Comparison of ENCODE assay signal across 27 cellular contexts in the genomic region with DNA sequence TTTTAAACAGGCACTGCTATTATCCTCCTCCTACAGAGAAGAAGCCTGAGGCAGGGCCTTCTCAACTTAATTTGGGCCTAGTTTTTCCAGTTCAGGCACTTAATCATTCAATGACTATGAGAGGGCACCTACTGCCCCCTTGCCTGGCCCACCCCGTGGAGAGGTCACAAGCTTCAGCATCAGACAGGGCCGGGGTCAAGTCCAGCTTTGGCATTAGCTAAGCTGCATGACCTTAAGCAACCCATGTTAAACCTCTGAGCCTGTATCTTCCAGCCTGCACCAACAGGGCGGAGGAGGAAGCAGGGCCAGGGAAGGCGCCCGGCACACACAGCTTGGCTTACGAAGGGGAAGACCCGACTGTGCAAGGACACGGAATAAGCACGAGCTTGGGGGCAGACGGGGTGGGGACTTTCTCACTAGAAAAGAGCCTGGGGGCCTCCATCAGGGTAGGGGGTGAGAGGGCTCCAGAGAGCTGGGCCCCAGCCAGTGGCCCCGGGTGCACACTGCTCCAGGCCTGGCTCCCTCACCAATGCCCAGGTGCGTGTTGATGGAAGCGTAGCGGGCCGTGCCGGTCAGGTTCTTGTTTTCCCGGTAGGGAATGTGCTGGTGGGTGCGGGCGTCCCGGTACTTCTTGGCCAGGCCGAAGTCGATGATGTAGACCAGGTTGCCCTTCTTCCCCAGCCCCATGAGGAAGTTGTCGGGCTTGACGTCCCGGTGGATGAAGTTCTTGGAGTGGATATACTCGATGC. TPM values are rescaled to one million over a fixed set of nuclear protein-coding genes. Genes with fewer than 3 reads are reported as not detected.
DNase-seq lines count a peak whose midpoint lies in the region; ATAC-seq and TF ChIP-seq lines count a peak whose summit lies in the region.
"Had no signal": no experiment of that assay in that cellular context is flagged by ENCODE, and none has a peak within 500 bp of the region (broad histone marks: within the 10 kb centered on the region; RNA-seq: fewer than 3 reads in every experiment).

No MANE protein-coding gene starts in this region.

- DNase-seq in PC-3 (no peak), breast epithelium (ENCODE audit: low spot score in 2 of 2) (no peak), left colon (no peak), hepatocyte (ENCODE audit: low spot score) (no peak)
- DNase-seq in stimulated activated CD4-positive, alpha-beta T cell treated with anti-CD3 and anti-CD28 coated beads, Interleukin-12 subunit alpha, Interleukin-12 subunit beta, amount 100 ng/mL, for 4 hours: no peak
- no peak for DNase-seq in activated CD8-positive, alpha-beta T cell treated with anti-CD3 and anti-CD28 coated beads for 36 hours
- DNase-seq: activated CD4-positive, CD25-positive, alpha-beta regulatory T cell treated with anti-CD3 and anti-CD28 coated beads, Interleukin-2, amount 50 U/mL, for 72 hours; activated naive CD4-positive, alpha-beta T cell treated with anti-CD3 and anti-CD28 coated beads, Interleukin-2, amount 10 ng/mL, durations not matched to agents 7 days and 5 days; activated T-cell treated with anti-CD3 and anti-CD28 coated beads, Interleukin-2, amount 50 U/mL, for 72 hours; amygdala; caudate nucleus; CD8-positive, alpha-beta T cell; DMS53; erythroblast; gastrocnemius medialis; natural killer cell; NCI-H1048; NCI-H1930; NCI-H2227 treated with DMSO at 0.1 percent for 48 hours; SIG-M5; small intestine; stimulated activated CD4-positive, alpha-beta T cell treated with anti-CD3 and anti-CD28 coated beads, Interleukin-2, amount 100 ng/mL, for 48 hours; stimulated activated naive CD8-positive, alpha-beta T cell treated with anti-CD3 and anti-CD28 coated beads, Interleukin-15, Interleukin-2, amounts not matched to agents 100 U/mL and 50 U/mL, for 24 hours had no signal

- H3K4me2 ChIP-seq in PC-3 (ENCODE audit: low read length): peak overlapping the region; percentile 56; the same call in 1 of the 2 replicates
- H3K4me2 ChIP-seq in hepatocyte: no peak overlapping the region

- H3K4me3 ChIP-seq in PC-3 (ENCODE audit: low read length): no peak overlapping the region
- H3K4me3 ChIP-seq in breast epithelium: no peak overlapping the region
- H3K4me3 ChIP-seq in skin epidermis: no peak overlapping the region
- H3K4me3 ChIP-seq in hepatocyte: no peak overlapping the region
- H3K4me3 ChIP-seq: gastrocnemius medialis, prostate gland, thyroid gland had no signal

- H3K4me1 Mint-ChIP-seq in activated CD8-positive, alpha-beta T cell treated with anti-CD3 and anti-CD28 coated beads for 36 hours (ENCODE audit: low read depth): peaks cover 6% of the 10 kb centered on the region

- H3K27ac ChIP-seq in PC-3 (ENCODE audit: low read length) (peak overlapping the region; percentile 99), breast epithelium (peak overlapping the region; percentile 97), skin epidermis (peak overlapping the region in 16 of 21 experiments; percentile 0 to 80 (median 52)), hepatocyte (no peak overlapping the region)
- H3K27ac ChIP-seq: gastrocnemius medialis, prostate gland had no signal

- no peak overlapping the region for H3K4me3 Mint-ChIP-seq in activated CD8-positive, alpha-beta T cell treated with anti-CD3 and anti-CD28 coated beads for 36 hours
- H3K4me3 Mint-ChIP-seq: activated naive CD4-positive, alpha-beta T cell treated with anti-CD3 and anti-CD28 coated beads, Interleukin-2, amount 10 ng/mL, durations not matched to agents 7 days and 5 days; activated T-cell treated with anti-CD3 and anti-CD28 coated beads, Interleukin-2, amount 50 U/mL, for 72 hours; CD8-positive, alpha-beta T cell; natural killer cell had no signal

- TF ChIP-seq POLR2A in breast epithelium (IDR thresholded peaks at IDR 0.05): no peak

- TF ChIP-seq CTCF in PC-3 (conservative IDR thresholded peaks at IDR 0.05; ENCODE audit: low read depth, low read length) (no peak), breast epithelium (IDR thresholded peaks at IDR 0.05) (no peak), hepatocyte (IDR thresholded peaks at IDR 0.05; ENCODE audit: poor library complexity) (no peak)
- no peak for TF ChIP-seq CTCF in activated CD8-positive, alpha-beta T cell treated with anti-CD3 and anti-CD28 coated beads for 36 hours (IDR thresholded peaks at IDR 0.05)

- no peaks in the 10 kb centered on the region for H3K9me2 ChIP-seq in PC-3 (replicated peaks; ENCODE audit: low read length)
- H3K9me2 ChIP-seq in hepatocyte (replicated peaks; ENCODE audit: insufficient read depth): no peaks in the 10 kb centered on the region

- H3K9me3 Mint-ChIP-seq in activated CD8-positive, alpha-beta T cell treated with anti-CD3 and anti-CD28 coated beads for 36 hours: no peaks in the 10 kb centered on the region
- H3K9me3 Mint-ChIP-seq: activated naive CD4-positive, alpha-beta T cell treated with anti-CD3 and anti-CD28 coated beads, Interleukin-2, amount 10 ng/mL, durations not matched to agents 7 days and 5 days; activated T-cell treated with anti-CD3 and anti-CD28 coated beads, Interleukin-2, amount 50 U/mL, for 72 hours; CD8-positive, alpha-beta T cell; natural killer cell had no signal

- peaks cover 3% of the 10 kb centered on the region for H3F3A ChIP-seq in PC-3 (ENCODE audit: low read length, unreplicated experiment)

- H4K20me1 ChIP-seq in PC-3 (ENCODE audit: low read length) (peaks cover 15% of the 10 kb centered on the region; the same call in 1 of the 2 replicates), hepatocyte (ENCODE audit: insufficient read depth, poor library complexity, severe bottlenecking) (peaks cover 33% of the 10 kb centered on the region)

- POLR2A ChIA-PET in PC-3 (lab: Charles Lee; ENCODE audit: unreplicated experiment): interaction anchor here (0.5 kb wide), 1 partner anchor 83 kb away, joined by 5 read pairs; no protein-coding TSS in a partner anchor
- POLR2A ChIA-PET in activated CD8-positive, alpha-beta T cell treated with anti-CD3 and anti-CD28 coated beads for 36 hours (lab: Charles Lee): no interaction called here

- peaks cover 37% of the 10 kb centered on the region for H3K36me3 Mint-ChIP-seq in activated CD8-positive, alpha-beta T cell treated with anti-CD3 and anti-CD28 coated beads for 36 hours (ENCODE audit: low read depth)
- H3K36me3 Mint-ChIP-seq: natural killer cell had no signal

- 94% methylated on average over 26 of the region's 26 CpGs for WGBS in hepatocyte (ENCODE audit: low lambda C conversion rate, missing lambda C conversion rate)

- H2AFZ ChIP-seq in PC-3 (ENCODE audit: low read length): no peak overlapping the region
- H2AFZ ChIP-seq in hepatocyte: no peak overlapping the region

- no peak overlapping the region for H3K27ac Mint-ChIP-seq in activated CD8-positive, alpha-beta T cell treated with anti-CD3 and anti-CD28 coated beads for 36 hours
- H3K27ac Mint-ChIP-seq: activated naive CD4-positive, alpha-beta T cell treated with anti-CD3 and anti-CD28 coated beads, Interleukin-2, amount 10 ng/mL, durations not matched to agents 7 days and 5 days; activated T-cell treated with anti-CD3 and anti-CD28 coated beads, Interleukin-2, amount 50 U/mL, for 72 hours; CD8-positive, alpha-beta T cell had no signal

- H3K9ac ChIP-seq in PC-3 (ENCODE audit: low read length): peak overlapping the region; percentile 84; the same call in 1 of the 2 replicates

- intact Hi-C loops in PC-3 (cut with micrococcal nuclease): no loop called here
- intact Hi-C loops in breast epithelium (cut with DNase I; ENCODE audit: low total_unique reads): no loop called here
- intact Hi-C loops in left colon (cut with DNase I, micrococcal nuclease): no loop called here
- intact Hi-C loops in activated CD8-positive, alpha-beta T cell treated with anti-CD3 and anti-CD28 coated beads for 36 hours (cut with micrococcal nuclease): no loop called here

- no peaks in the 10 kb centered on the region for H3K27me3 Mint-ChIP-seq in activated CD8-positive, alpha-beta T cell treated with anti-CD3 and anti-CD28 coated beads for 36 hours
- H3K27me3 Mint-ChIP-seq: activated naive CD4-positive, alpha-beta T cell treated with anti-CD3 and anti-CD28 coated beads, Interleukin-2, amount 10 ng/mL, durations not matched to agents 7 days and 5 days had no signal

- CTCF ChIA-PET in PC-3 (lab: Charles Lee): no interaction called here
- CTCF ChIA-PET in activated CD8-positive, alpha-beta T cell treated with anti-CD3 and anti-CD28 coated beads for 36 hours (lab: Charles Lee): no interaction called here

- H3K79me2 ChIP-seq in PC-3 (ENCODE audit: low read length) (peaks cover 46% of the 10 kb centered on the region), hepatocyte (peaks cover 60% of the 10 kb centered on the region)

- BruUV-seq in PC-3 (replicated peaks; lab: Mats Ljungman, UMichigan): no TSS peak

- H3K27me3 ChIP-seq in PC-3 (ENCODE audit: low read length) (no peaks in the 10 kb centered on the region), breast epithelium (no peaks in the 10 kb centered on the region), hepatocyte (no peaks in the 10 kb centered on the region)
- H3K27me3 ChIP-seq: gastrocnemius medialis, thyroid gland had no signal

- H3K4me1 ChIP-seq in PC-3 (ENCODE audit: insufficient read depth, low read length): peaks cover 37% of the 10 kb centered on the region
- H3K4me1 ChIP-seq in breast epithelium: peaks cover 0 to 26% of the 10 kb centered on the region in 2 donors
- H3K4me1 ChIP-seq in hepatocyte (ENCODE audit: insufficient read depth): no peaks in the 10 kb centered on the region

- H3K9me3 ChIP-seq in PC-3 (ENCODE audit: low read length) (no peaks in the 10 kb centered on the region), breast epithelium (no peaks in the 10 kb centered on the region), hepatocyte (ENCODE audit: low read depth) (no peaks in the 10 kb centered on the region)
- H3K9me3 ChIP-seq: gastrocnemius medialis, prostate gland, thyroid gland had no signal

- H3K36me3 ChIP-seq in PC-3 (ENCODE audit: low read depth, low read length) (peaks cover 72% of the 10 kb centered on the region), breast epithelium (peaks cover 3% of the 10 kb centered on the region), hepatocyte (replicated peaks; ENCODE audit: insufficient read depth, low read depth) (no peaks in the 10 kb centered on the region)

- ATAC-seq in PC-3 (no peak), left colon (peak; percentile 64), HG03342 (IDR thresholded peaks at IDR 0.05; ENCODE audit: unreplicated experiment) (no peak)
- no peak for ATAC-seq in activated CD8-positive, alpha-beta T cell treated with anti-CD3 and anti-CD28 coated beads for 36 hours
- ATAC-seq: activated T-cell treated with anti-CD3 and anti-CD28 coated beads, Interleukin-2, amount 50 U/mL, for 72 hours; CD8-positive, alpha-beta T cell; natural killer cell; stimulated activated naive CD8-positive, alpha-beta T cell treated with anti-CD3 and anti-CD28 coated beads, Interleukin-15, Interleukin-2, amounts not matched to agents 100 U/mL and 50 U/mL, for 24 hours had no signal

RNA-seq across cellular contexts. Expression of gene CSNK1E, which starts 16.9 kb away (rescaled TPM):
- total RNA-seq in PC-3 (2014; rRNA removed) (147 and 179 TPM in 2 replicates), breast epithelium (100 to 1,000 TPM in 2 of 3 donors, 10 to 100 TPM in 1; 83.0 to 147 (median 117) TPM), left colon (10 to 100 TPM; 76.5 to 90.4 TPM), hepatocyte (85.8 and 89.5 TPM in 2 replicates)
- 100 to 1,000 TPM; 123 TPM for total RNA-seq in activated CD8-positive, alpha-beta T cell treated with anti-CD3 and anti-CD28 coated beads for 36 hours
- polyA plus RNA-seq in hepatocyte: 123 and 152 TPM in 2 replicates

RNA-seq across cellular contexts. Expression of gene TMEM184B, which starts 27.6 kb away (rescaled TPM):
- total RNA-seq in PC-3 (2014; rRNA removed) (37.5 and 43.8 TPM in 2 replicates), breast epithelium (10 to 100 TPM; 30.6 to 49.5 (median 42.4) TPM), left colon (10 to 100 TPM; 41.9 to 48.0 TPM), hepatocyte (32.1 and 58.2 TPM in 2 replicates)
- total RNA-seq in activated CD8-positive, alpha-beta T cell treated with anti-CD3 and anti-CD28 coated beads for 36 hours: 10 to 100 TPM; 15.7 to 16.8 TPM
- 90.0 and 102 TPM in 2 replicates for polyA plus RNA-seq in hepatocyte
